6 cellular contexts compared by ENCODE assay signal in the genomic region with DNA sequence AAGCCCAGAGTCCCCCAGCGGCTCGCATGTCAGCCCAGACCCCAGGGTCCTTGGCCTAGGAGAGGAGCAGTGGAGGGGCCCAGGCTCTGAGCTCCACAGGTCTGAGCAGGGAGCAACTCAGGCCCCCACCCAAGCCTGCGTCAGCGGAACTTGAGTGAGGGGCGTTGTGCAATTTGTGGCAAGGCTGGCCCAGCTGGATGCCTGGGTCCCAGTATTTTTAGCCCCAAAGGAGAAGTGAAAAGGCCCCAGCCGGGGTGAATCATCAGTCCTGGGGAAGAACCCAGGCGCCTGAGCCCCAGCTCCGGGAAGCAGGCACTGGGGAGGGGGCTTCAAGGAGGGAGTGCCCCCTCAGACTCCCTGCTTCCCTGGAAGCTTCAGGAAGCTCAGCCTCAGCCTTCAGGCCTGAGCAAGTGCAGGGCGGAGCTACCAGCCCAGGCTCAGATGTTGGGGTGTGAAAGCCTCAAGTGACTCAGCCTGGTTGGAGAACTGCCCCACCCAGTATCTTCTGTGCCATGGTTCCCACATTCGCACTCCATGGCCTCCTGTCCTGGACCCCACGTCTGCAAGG. TPM values are rescaled to one million over a fixed set of nuclear protein-coding genes. Genes with fewer than 3 reads are reported as not detected.
DNase-seq lines count a peak whose midpoint lies in the region; ATAC-seq, FAIRE-seq and TF ChIP-seq lines count a peak whose summit lies in the region.

No MANE protein-coding gene starts in this region.

- ATAC-seq in heart left ventricle (peak in 3 of 4 donors; percentile 18 to 35 (median 22)), GM21381 (IDR thresholded peaks at IDR 0.05; ENCODE audit: unreplicated experiment) (no peak), GM21737 (IDR thresholded peaks at IDR 0.05; ENCODE audit: unreplicated experiment) (no peak)

- H3K27me3 ChIP-seq in heart left ventricle, result no peaks in the 10 kb centered on the region
- no peaks in the 10 kb centered on the region for H3K27me3 ChIP-seq in stomach smooth muscle (ENCODE audit: control insufficient read depth in 1 of 2, insufficient read depth in 2 of 2, low read length in 2 of 2)

- CTCF ChIA-PET in activated CD4-positive, alpha-beta T cell treated with anti-CD3 and anti-CD28 coated beads, Interleukin-2, amount 10 ng/mL, durations not matched to agents 7 days and 5 days (lab: Charles Lee), result interaction anchor here (0.6 to 3.6 kb wide), 26 partner anchors 9 to 276 kb away, joined by 3 to 69 read pairs (median 5); a partner anchor contains a TSS

- H3K27ac Mint-ChIP-seq in activated CD4-positive, alpha-beta T cell treated with anti-CD3 and anti-CD28 coated beads, Interleukin-2, amount 10 ng/mL, durations not matched to agents 7 days and 5 days, result peak overlapping the region; percentile 88

- POLR2A ChIA-PET in activated CD4-positive, alpha-beta T cell treated with anti-CD3 and anti-CD28 coated beads, Interleukin-2, amount 10 ng/mL, durations not matched to agents 7 days and 5 days (lab: Charles Lee), result interaction anchor here (0.6 to 1.9 kb wide), 4 partner anchors 9 to 37 kb away, joined by 3 to 10 read pairs (median 6); a partner anchor contains a TSS

- 74 to 87% (median 86%) methylated on average over 10 to 11 of the region's 11 CpGs for WGBS in heart left ventricle, 4 donors

- H3K27me3 Mint-ChIP-seq in activated CD4-positive, alpha-beta T cell treated with anti-CD3 and anti-CD28 coated beads, Interleukin-2, amount 10 ng/mL, durations not matched to agents 7 days and 5 days, result no peaks in the 10 kb centered on the region

- H3K9me3 ChIP-seq in heart left ventricle, result no peaks in the 10 kb centered on the region
- no peaks in the 10 kb centered on the region for H3K9me3 ChIP-seq in stomach smooth muscle (ENCODE audit: control insufficient read depth in 2 of 2, low read length in 2 of 2)

- H3K36me3 Mint-ChIP-seq in activated CD4-positive, alpha-beta T cell treated with anti-CD3 and anti-CD28 coated beads, Interleukin-2, amount 10 ng/mL, durations not matched to agents 7 days and 5 days (ENCODE audit: low read depth), result peaks cover 37% of the 10 kb centered on the region

- intact Hi-C loops in heart left ventricle (cut with DNase I), result loop anchor here in 5 of 10 donors (1.0 to 10.0 kb wide), 5 partner anchors 13 to 136 kb away; a partner anchor contains a TSS

- H3K4me3 Mint-ChIP-seq in activated CD4-positive, alpha-beta T cell treated with anti-CD3 and anti-CD28 coated beads, Interleukin-2, amount 10 ng/mL, durations not matched to agents 7 days and 5 days, result peak overlapping the region; percentile 64

- peaks cover 0 to 42% (median 26%) of the 10 kb centered on the region in 9 donors for H3K36me3 ChIP-seq in heart left ventricle
- peaks cover 14 to 18% of the 10 kb centered on the region in 2 donors for H3K36me3 ChIP-seq in stomach smooth muscle (ENCODE audit: control insufficient read depth in 2 of 2, insufficient read depth in 2 of 2, low read length in 2 of 2)

- no peak for TF ChIP-seq POLR2A in GM12892 (IDR thresholded peaks at IDR 0.05; ENCODE audit: low read depth, low read length)
- no peak for TF ChIP-seq POLR2A in heart left ventricle (IDR thresholded peaks at IDR 0.05)

- no peak for DNase-seq in GM12892 (ENCODE audit: insufficient read length)
- peak; percentile 48 for DNase-seq in activated CD4-positive, alpha-beta T cell treated with anti-CD3 and anti-CD28 coated beads, Interleukin-2, amount 10 ng/mL, durations not matched to agents 7 days and 5 days
- peak; percentile 69 to 88 (median 84) for DNase-seq in heart left ventricle

- peaks cover 6 to 56% (median 25%) of the 10 kb centered on the region in 12 donors for H3K4me1 ChIP-seq in heart left ventricle
- peaks cover 44% of the 10 kb centered on the region for H3K4me1 ChIP-seq in stomach smooth muscle (ENCODE audit: control insufficient read depth, insufficient read depth, low read length)

- TF ChIP-seq CTCF in heart left ventricle (IDR thresholded peaks at IDR 0.05), result no peak

- no peaks in the 10 kb centered on the region for H3K9me3 Mint-ChIP-seq in activated CD4-positive, alpha-beta T cell treated with anti-CD3 and anti-CD28 coated beads, Interleukin-2, amount 10 ng/mL, durations not matched to agents 7 days and 5 days

- H3K27ac ChIP-seq in heart left ventricle, result peak overlapping the region; percentile 11 to 100 (median 79)
- H3K27ac ChIP-seq in stomach smooth muscle (ENCODE audit: low read length), result peak overlapping the region; percentile 92

- peak overlapping the region in 3 of 12 donors; percentile 2 to 44 (median 20) for H3K4me3 ChIP-seq in heart left ventricle
- peak overlapping the region in 1 of 2 donors; percentile 8 for H3K4me3 ChIP-seq in stomach smooth muscle (ENCODE audit: low read length in 2 of 2)

- FAIRE-seq in GM12892 (lab: Jason Lieb, UNC), result peak; percentile 69

- peak overlapping the region; percentile 36 to 55 for H3K9ac ChIP-seq in stomach smooth muscle (ENCODE audit: low read length in 2 of 2)

- peaks cover 71% of the 10 kb centered on the region for H3K4me1 Mint-ChIP-seq in activated CD4-positive, alpha-beta T cell treated with anti-CD3 and anti-CD28 coated beads, Interleukin-2, amount 10 ng/mL, durations not matched to agents 7 days and 5 days

RNA-seq across cellular contexts. Expression of a gene that starts 7.2 kb away (rescaled TPM):
- 9.6 TPM for polyA plus RNA-seq in GM12892 (2012; ENCODE audit: missing spikeins)
- 10 to 100 TPM; 34.9 to 40.1 TPM for total RNA-seq in activated CD4-positive, alpha-beta T cell treated with anti-CD3 and anti-CD28 coated beads, Interleukin-2, amount 10 ng/mL, durations not matched to agents 7 days and 5 days
- 10 to 100 TPM; 26.3 to 53.0 (median 34.1) TPM for total RNA-seq in heart left ventricle
- 10 to 100 TPM; 34.1 to 46.0 TPM for polyA plus RNA-seq in heart left ventricle

RNA-seq across cellular contexts. Expression of a gene that starts 7.5 kb away (rescaled TPM):
- polyA plus RNA-seq in GM12892 (2012; ENCODE audit: missing spikeins), result 24.4 TPM
- total RNA-seq in activated CD4-positive, alpha-beta T cell treated with anti-CD3 and anti-CD28 coated beads, Interleukin-2, amount 10 ng/mL, durations not matched to agents 7 days and 5 days, result 10 to 100 TPM; 43.8 to 44.5 TPM
- total RNA-seq in heart left ventricle, result 10 to 100 TPM; 32.8 to 75.7 (median 40.7) TPM
- 10 to 100 TPM; 32.5 to 61.1 TPM for polyA plus RNA-seq in heart left ventricle

RNA-seq across cellular contexts. Expression of a gene that starts 8.3 kb away (rescaled TPM):
- polyA plus RNA-seq in GM12892 (2012; ENCODE audit: missing spikeins), result 29.0 TPM
- 10 to 100 TPM; 92.5 to 93.4 TPM for total RNA-seq in activated CD4-positive, alpha-beta T cell treated with anti-CD3 and anti-CD28 coated beads, Interleukin-2, amount 10 ng/mL, durations not matched to agents 7 days and 5 days
- 100 to 1,000 TPM in 2 of 9 donors, 10 to 100 TPM in 7; 16.1 to 145 (median 51.1) TPM for total RNA-seq in heart left ventricle
- 10 to 100 TPM; 45.8 to 65.1 TPM for polyA plus RNA-seq in heart left ventricle

RNA-seq across cellular contexts. Expression of a gene that starts 14.1 kb away (rescaled TPM):
- polyA plus RNA-seq in GM12892 (2012; ENCODE audit: missing spikeins), result 14.7 TPM
- 10 to 100 TPM; 74.4 to 77.9 TPM for total RNA-seq in activated CD4-positive, alpha-beta T cell treated with anti-CD3 and anti-CD28 coated beads, Interleukin-2, amount 10 ng/mL, durations not matched to agents 7 days and 5 days
- total RNA-seq in heart left ventricle, result 10 to 100 TPM in 8 of 9 donors, 1 to 10 TPM in 1; 9.2 to 38.5 (median 14.6) TPM
- polyA plus RNA-seq in heart left ventricle, result 10 to 100 TPM in 1 of 2 donors, 1 to 10 TPM in 1; 8.9 to 11.7 TPM

RNA-seq across cellular contexts. Expression of a gene that starts 37.4 kb away (rescaled TPM):
- polyA plus RNA-seq in GM12892 (2012; ENCODE audit: missing spikeins), result 4,399 TPM
- 1,000 to 10,000 TPM; 2,465 to 3,009 TPM for total RNA-seq in activated CD4-positive, alpha-beta T cell treated with anti-CD3 and anti-CD28 coated beads, Interleukin-2, amount 10 ng/mL, durations not matched to agents 7 days and 5 days
- total RNA-seq in heart left ventricle, result 1,000 to 10,000 TPM in 7 of 9 donors, 100 to 1,000 TPM in 2; 617 to 1,566 (median 1,374) TPM
- polyA plus RNA-seq in heart left ventricle, result 1,000 to 10,000 TPM; 1,266 to 2,656 TPM

Comparison
In these comparisons a context has a peak if more than half of its experiments do, and no peak if none do; other contexts are left out.
1. ATAC-seq: peak in heart left ventricle (3 of 4); none in GM21381 (single experiment) and GM21737 (single experiment).